8 cellular contexts compared by ENCODE assay signal in the genomic region with DNA sequence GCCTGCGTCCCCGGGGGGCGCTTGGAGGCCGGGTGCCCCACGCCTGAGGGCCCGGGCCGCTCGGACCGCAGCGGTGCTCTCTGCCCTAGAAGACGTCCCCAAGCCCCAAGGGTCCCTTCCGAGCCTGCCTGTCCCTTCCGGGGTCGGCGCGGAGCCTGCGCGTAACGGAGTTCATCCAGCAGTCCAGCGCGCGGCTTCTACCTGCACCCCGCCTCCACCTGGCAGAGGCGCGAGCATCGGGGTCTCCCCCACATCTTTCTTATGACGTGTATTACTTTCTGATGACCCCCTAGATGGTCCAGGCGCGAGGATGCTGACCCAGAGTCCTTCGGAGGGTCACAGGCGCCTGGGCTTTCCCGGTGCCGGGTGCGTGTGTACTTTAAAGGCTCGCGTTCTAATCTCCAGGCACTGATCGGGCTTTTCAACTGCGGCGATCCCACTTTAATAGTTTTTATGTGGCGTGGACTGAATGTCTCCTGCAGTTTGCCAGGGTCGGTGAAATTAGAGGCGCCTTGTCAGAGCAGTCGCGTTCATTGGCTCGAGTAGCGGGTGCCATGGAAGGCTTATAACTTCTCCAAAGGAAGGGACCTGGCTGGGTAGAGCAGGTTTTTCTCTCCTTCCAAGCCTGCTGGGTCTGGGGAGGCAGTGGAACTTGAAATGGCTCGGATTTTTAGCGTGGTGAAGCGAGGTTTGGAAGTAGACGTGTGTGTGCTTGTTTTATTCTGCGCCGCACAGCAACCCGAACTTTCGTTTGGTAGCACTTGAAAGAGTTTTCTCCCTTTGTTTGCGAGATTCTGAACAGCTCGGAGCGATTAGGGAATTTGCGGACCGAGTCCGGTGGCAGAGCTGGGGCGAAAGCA. TPM values are rescaled to one million over a fixed set of nuclear protein-coding genes. Genes with fewer than 3 reads are reported as not detected.
DNase-seq lines count a peak whose midpoint lies in the region; FAIRE-seq and TF ChIP-seq lines count a peak whose summit lies in the region.

No MANE protein-coding gene starts in this region.

- H3K4me3 ChIP-seq in bronchial epithelial cell (ENCODE audit: low read depth, low read length) (peak overlapping the region; percentile 72), liver (ENCODE audit: low read depth in 1 of 3, low read length in 3 of 3) (peak overlapping the region in 2 of 3 donors; percentile 25 to 49), adrenal gland (peak overlapping the region in 1 of 4 donors; percentile 49)

- H3K27me3 ChIP-seq in bronchial epithelial cell (ENCODE audit: control insufficient read depth, insufficient read depth, low read length) (no peaks in the 10 kb centered on the region), liver (ENCODE audit: control insufficient read depth in 4 of 4, insufficient read depth in 4 of 4, low read length in 3 of 4) (peaks cover 2 to 21% (median 15%) of the 10 kb centered on the region in 4 donors), adrenal gland (peaks cover 43% of the 10 kb centered on the region)

- CTCF ChIA-PET in activated CD4-positive, alpha-beta T cell treated with anti-CD3 and anti-CD28 coated beads, Interleukin-2, amount 10 ng/mL, durations not matched to agents 7 days and 5 days (lab: Charles Lee): no interaction called here

- no peak for DNase-seq in activated CD4-positive, alpha-beta T cell treated with anti-CD3 and anti-CD28 coated beads, Interleukin-2, amount 10 ng/mL, durations not matched to agents 7 days and 5 days
- no peak for DNase-seq in activated CD4-positive, alpha-beta T cell treated with anti-CD3 and anti-CD28 coated beads for 48 hours
- DNase-seq in bronchial epithelial cell (ENCODE audit: low read depth) (peak; percentile 42), type B pancreatic cell (ENCODE audit: extremely low spot score, unreplicated experiment) (peak; percentile 70), adrenal gland (no peak), MV-4-11 (lab: John Stamatoyannopoulos, UW) (no peak)
- DNase-seq in effector CD4-positive, alpha-beta T cell: no peak

- H3K9ac ChIP-seq in liver (ENCODE audit: low read depth in 1 of 2, low read length in 2 of 2): no peak overlapping the region

- peak overlapping the region; percentile 19 for H3K27ac Mint-ChIP-seq in activated CD4-positive, alpha-beta T cell treated with anti-CD3 and anti-CD28 coated beads, Interleukin-2, amount 10 ng/mL, durations not matched to agents 7 days and 5 days
- peak overlapping the region; percentile 80 for H3K27ac Mint-ChIP-seq in type B pancreatic cell

- intact Hi-C loops in adrenal gland (cut with DNase I): no loop called here

- H3K9me3 ChIP-seq in liver (ENCODE audit: control insufficient read depth in 4 of 4, low read length in 3 of 4) (peaks cover 0 to 3% (median 0%) of the 10 kb centered on the region in 4 donors), adrenal gland (replicated peaks in 1 of 3) (no peaks in the 10 kb centered on the region)

- peaks cover 12% of the 10 kb centered on the region for H3K4me1 Mint-ChIP-seq in activated CD4-positive, alpha-beta T cell treated with anti-CD3 and anti-CD28 coated beads, Interleukin-2, amount 10 ng/mL, durations not matched to agents 7 days and 5 days
- H3K4me1 Mint-ChIP-seq in type B pancreatic cell (ENCODE audit: unreplicated experiment): peaks cover 28% of the 10 kb centered on the region

- no peaks in the 10 kb centered on the region for H3K9me3 Mint-ChIP-seq in activated CD4-positive, alpha-beta T cell treated with anti-CD3 and anti-CD28 coated beads, Interleukin-2, amount 10 ng/mL, durations not matched to agents 7 days and 5 days
- H3K9me3 Mint-ChIP-seq in type B pancreatic cell: no peaks in the 10 kb centered on the region

- H3K27ac ChIP-seq in liver (ENCODE audit: low read depth in 1 of 2, low read length in 2 of 2) (no peak overlapping the region), adrenal gland (peak overlapping the region in 1 of 5 donors; percentile 58)

- peaks cover 9 to 30% (median 26%) of the 10 kb centered on the region in 4 donors for H3K4me1 ChIP-seq in liver (ENCODE audit: control insufficient read depth in 4 of 4, insufficient read depth in 4 of 4, low read length in 3 of 4)
- peaks cover 0 to 7% of the 10 kb centered on the region in 2 donors for H3K4me1 ChIP-seq in adrenal gland (replicated peaks in 1 of 2)

- 4% methylated on average over 61 of the region's 61 CpGs for WGBS in liver
- 2 to 5% (median 2%) methylated on average over 27 to 61 of the region's 61 CpGs for WGBS in adrenal gland, 4 donors

- TF ChIP-seq CTCF in bronchial epithelial cell (IDR thresholded peaks at IDR 0.05; ENCODE audit: insufficient read depth, low read length, severe bottlenecking) (no peak), liver (IDR thresholded peaks at IDR 0.05; ENCODE audit: low read depth, low read length, missing input control) (no peak), type B pancreatic cell (conservative IDR thresholded peaks at IDR 0.05) (no peak), adrenal gland (IDR thresholded peaks at IDR 0.05) (no peak)

- FAIRE-seq in bronchial epithelial cell (lab: Jason Lieb, UNC): no peak

- peaks cover 56% of the 10 kb centered on the region for H3K27me3 Mint-ChIP-seq in activated CD4-positive, alpha-beta T cell treated with anti-CD3 and anti-CD28 coated beads, Interleukin-2, amount 10 ng/mL, durations not matched to agents 7 days and 5 days
- H3K27me3 Mint-ChIP-seq in type B pancreatic cell: peaks cover 73% of the 10 kb centered on the region

- H3K36me3 ChIP-seq in bronchial epithelial cell (ENCODE audit: control insufficient read depth, insufficient read depth, low read length) (no peaks in the 10 kb centered on the region), liver (ENCODE audit: control insufficient read depth in 4 of 4, insufficient read depth in 3 of 4, low read depth in 1 of 4, low read length in 3 of 4) (no peaks in the 10 kb centered on the region), adrenal gland (replicated peaks in 1 of 2) (no peaks in the 10 kb centered on the region)

- H3K4me3 Mint-ChIP-seq in activated CD4-positive, alpha-beta T cell treated with anti-CD3 and anti-CD28 coated beads, Interleukin-2, amount 10 ng/mL, durations not matched to agents 7 days and 5 days: no peak overlapping the region
- H3K4me3 Mint-ChIP-seq in type B pancreatic cell: peak overlapping the region; percentile 94

- TF ChIP-seq RAD21 in liver (IDR thresholded peaks at IDR 0.05): no peak

- no peaks in the 10 kb centered on the region for H3K36me3 Mint-ChIP-seq in activated CD4-positive, alpha-beta T cell treated with anti-CD3 and anti-CD28 coated beads, Interleukin-2, amount 10 ng/mL, durations not matched to agents 7 days and 5 days (ENCODE audit: low read depth)
- H3K36me3 Mint-ChIP-seq in type B pancreatic cell: no peaks in the 10 kb centered on the region

- POLR2A ChIA-PET in activated CD4-positive, alpha-beta T cell treated with anti-CD3 and anti-CD28 coated beads, Interleukin-2, amount 10 ng/mL, durations not matched to agents 7 days and 5 days (lab: Charles Lee): no interaction called here

- TF ChIP-seq POLR2A in adrenal gland (IDR thresholded peaks at IDR 0.05): no peak

TF ChIP-seq in liver, 16 proteins besides CTCF, POLR2A, EP300 and RAD21 (continues in another document):
- no peak for TF ChIP-seq YY1 (IDR thresholded peaks at IDR 0.05)
- no peak for TF ChIP-seq NR2F2 (IDR thresholded peaks at IDR 0.05)
- no peak for TF ChIP-seq ATF3 (IDR thresholded peaks at IDR 0.05)
- no peak for TF ChIP-seq SP1 (IDR thresholded peaks at IDR 0.05)
- TF ChIP-seq, protein P1, sequence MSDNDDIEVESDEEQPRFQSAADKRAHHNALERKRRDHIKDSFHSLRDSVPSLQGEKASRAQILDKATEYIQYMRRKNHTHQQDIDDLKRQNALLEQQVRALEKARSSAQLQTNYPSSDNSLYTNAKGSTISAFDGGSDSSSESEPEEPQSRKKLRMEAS (IDR thresholded peaks at IDR 0.05): no peak
- TF ChIP-seq HNF4G (IDR thresholded peaks at IDR 0.05): no peak
- no peak for TF ChIP-seq FOXA2 (IDR thresholded peaks at IDR 0.05)
- no peak for TF ChIP-seq GABPA (IDR thresholded peaks at IDR 0.05 in 1 of 2, conservative IDR thresholded peaks at IDR 0.05 in 1 of 2)
- no peak for TF ChIP-seq ZBTB33 (IDR thresholded peaks at IDR 0.05)
- TF ChIP-seq RXRA (IDR thresholded peaks at IDR 0.05): no peak
- no peak for TF ChIP-seq JUND (IDR thresholded peaks at IDR 0.05)
- TF ChIP-seq TAF1 (conservative IDR thresholded peaks at IDR 0.05): no peak
- TF ChIP-seq EGR1 (IDR thresholded peaks at IDR 0.05; ENCODE audit: low read depth in 2 of 2): no peak
- TF ChIP-seq FOXA1 (IDR thresholded peaks at IDR 0.05): no peak
- no peak for TF ChIP-seq HNF4A (conservative IDR thresholded peaks at IDR 0.05)

RNA-seq across cellular contexts. Expression of gene EYA4, which starts 1.0 kb away (rescaled TPM):
- total RNA-seq in activated CD4-positive, alpha-beta T cell treated with anti-CD3 and anti-CD28 coated beads, Interleukin-2, amount 10 ng/mL, durations not matched to agents 7 days and 5 days: not detected
- total RNA-seq in bronchial epithelial cell (9.7 and 13.1 TPM in 2 replicates), liver (under 1 TPM in 1 of 2 donors, not detected in 1; 0.50 TPM), type B pancreatic cell (ENCODE audit: low replicate concordance) (2.3 and 29.7 TPM in 2 replicates), adrenal gland (1 to 10 TPM in 4 of 8 donors, under 1 TPM in 4; 0.17 to 5.6 (median 1.0) TPM)
- polyA plus RNA-seq in liver (under 1 TPM in 1 of 2 donors, not detected in 1; 0.05 TPM), adrenal gland (1 to 10 TPM in 2 of 3 donors, under 1 TPM in 1; 0.67 to 3.0 (median 1.8) TPM)

Comparison
In these comparisons a context has a peak if more than half of its experiments do, and no peak if none do; other contexts are left out.
1. DNase-seq: peak in bronchial epithelial cell (single experiment) and type B pancreatic cell (single experiment); none in activated CD4-positive, alpha-beta T cell treated with anti-CD3 and anti-CD28 coated beads, Interleukin-2, amount 10 ng/mL, durations not matched to agents 7 days and 5 days (single experiment), activated CD4-positive, alpha-beta T cell treated with anti-CD3 and anti-CD28 coated beads for 48 hours (single experiment), adrenal gland (0 of 7), MV-4-11 (single experiment) and effector CD4-positive, alpha-beta T cell (single experiment).